ENCODE assay signal across 7 cellular contexts in the genomic region with DNA sequence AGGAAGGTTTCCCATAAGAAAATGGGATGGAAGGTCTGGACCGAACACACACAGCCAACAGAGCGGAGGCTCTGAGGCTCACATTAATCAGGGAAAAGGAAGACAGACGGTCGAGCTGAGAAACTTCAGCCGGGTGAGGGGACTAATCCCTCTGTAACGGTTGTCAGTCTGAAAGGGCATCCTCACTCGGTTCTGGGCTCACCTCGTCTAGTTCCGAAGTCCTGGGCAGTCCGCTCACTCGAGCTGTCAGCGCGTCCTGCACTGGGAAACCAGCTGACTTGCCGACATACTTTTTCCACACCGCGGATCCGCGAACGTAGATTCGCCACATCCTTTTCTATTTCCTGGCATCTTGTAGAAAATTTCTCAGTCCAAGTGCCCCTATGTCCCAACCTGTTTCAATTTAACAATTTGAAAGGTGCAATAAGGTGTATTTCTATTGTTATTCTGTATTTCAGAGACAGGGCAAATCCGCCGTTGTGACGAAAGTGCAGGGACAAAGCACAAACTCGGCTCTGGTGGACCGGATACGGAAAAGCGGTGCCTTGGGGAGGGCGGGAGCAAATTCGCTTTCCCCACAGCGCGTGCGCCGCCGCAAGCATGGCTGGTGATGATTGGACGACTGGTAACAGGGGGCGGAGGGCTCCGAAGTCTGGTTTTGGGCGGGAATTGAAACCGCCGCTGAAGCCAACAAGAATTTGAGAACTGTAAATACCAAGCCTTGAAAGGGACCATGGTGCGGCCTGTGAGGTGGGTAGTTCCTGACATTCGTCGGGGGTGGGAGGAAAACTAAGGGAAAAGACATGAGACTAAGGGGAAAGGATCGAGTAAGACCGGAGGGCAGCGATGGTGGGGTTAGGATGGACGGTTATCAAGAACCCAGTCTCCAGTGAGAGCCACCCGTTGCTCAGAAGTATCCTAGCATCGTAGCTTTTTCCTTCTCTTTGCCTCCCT. TPM values are rescaled to one million over a fixed set of nuclear protein-coding genes. Genes with fewer than 3 reads are reported as not detected.
DNase-seq lines count a peak whose midpoint lies in the region; ATAC-seq, FAIRE-seq and TF ChIP-seq lines count a peak whose summit lies in the region.

A gene with protein sequence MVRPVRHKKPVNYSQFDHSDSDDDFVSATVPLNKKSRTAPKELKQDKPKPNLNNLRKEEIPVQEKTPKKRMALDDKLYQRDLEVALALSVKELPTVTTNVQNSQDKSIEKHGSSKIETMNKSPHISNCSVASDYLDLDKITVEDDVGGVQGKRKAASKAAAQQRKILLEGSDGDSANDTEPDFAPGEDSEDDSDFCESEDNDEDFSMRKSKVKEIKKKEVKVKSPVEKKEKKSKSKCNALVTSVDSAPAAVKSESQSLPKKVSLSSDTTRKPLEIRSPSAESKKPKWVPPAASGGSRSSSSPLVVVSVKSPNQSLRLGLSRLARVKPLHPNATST (plus strand): TSS at position 684 of the 954 bp plus-strand sequence. CDS start 50 bp downstream, at position 734.

- H3K36me3 ChIP-seq in body of pancreas (replicated peaks in 1 of 2; ENCODE audit: insufficient read depth in 1 of 2, low read depth in 2 of 2), result peaks cover 0 to 4% of the 10 kb centered on the region in 2 donors

- ATAC-seq in GM18520 (IDR thresholded peaks at IDR 0.05; ENCODE audit: unreplicated experiment), result peak; percentile 44
- ATAC-seq in HG03064 (IDR thresholded peaks at IDR 0.05; ENCODE audit: low read depth, unreplicated experiment), result peak; percentile 80
- peak; percentile 100 for ATAC-seq in body of pancreas
- peak; percentile 100 for ATAC-seq in sciatic nerve

- no peak for TF ChIP-seq CTCF in body of pancreas (IDR thresholded peaks at IDR 0.05)

- WGBS in body of pancreas, 2 donors, result 0% methylated on average over 49 of the region's 49 CpGs

- peaks cover 15% of the 10 kb centered on the region for H3K4me1 ChIP-seq in body of pancreas

- peak; percentile 93 for DNase-seq in NCI-H2107 treated with DMSO at 0.1 percent for 48 hours (lab: John Stamatoyannopoulos, UW; ENCODE audit: unreplicated experiment)
- DNase-seq in body of pancreas, result peak; percentile 93 to 94 (median 94)
- peak; percentile 92 for DNase-seq in iPS DF 19.7 (ENCODE audit: low read depth, low spot score)
- DNase-seq in sciatic nerve (ENCODE audit: low spot score), result peak; percentile 96

- peak; percentile 96 for FAIRE-seq in TTC549 (lab: Jason Lieb, UNC)

- peak within 1 kb of the TSS; percentile 67 to 95 for H3K4me3 ChIP-seq in body of pancreas

- TF ChIP-seq POLR2A in body of pancreas (IDR thresholded peaks at IDR 0.05), result peak in 2 of 3 donors; percentile 55 to 60

- H3K27me3 ChIP-seq in body of pancreas, result no peaks in the 10 kb centered on the region

- H3K9me3 ChIP-seq in body of pancreas, result no peaks in the 10 kb centered on the region

- intact Hi-C loops in body of pancreas (cut with DNase I), result no loop called here
- intact Hi-C loops in sciatic nerve (cut with DNase I), result no loop called here

- peak within 1 kb of the TSS; percentile 93 to 99 (median 95) for H3K27ac ChIP-seq in body of pancreas

RNA-seq across cellular contexts. Expression of the gene that starts here (rescaled TPM):
- total RNA-seq in body of pancreas (under 1 TPM; 0.26 to 0.33 TPM), sciatic nerve (1.4 TPM)

Comparison
In these comparisons a context has a peak if more than half of its experiments do, and no peak if none do; other contexts are left out.
1. Peak in every context shown above with its lines: DNase-seq, ATAC-seq, H3K4me3 ChIP-seq and H3K27ac ChIP-seq.
2. Peak in DNase-seq, ATAC-seq, H3K4me3 ChIP-seq and H3K27ac ChIP-seq in body of pancreas; RNA of the gene not detected or under 1 TPM.
3. ATAC-seq: peak in every context shown above with its lines; median percentile 100 in body of pancreas; 100 in sciatic nerve; 80 in HG03064; 44 in GM18520.